18 cellular contexts compared by ENCODE assay signal in genomic region chr2:240505946-240506345, GRCh38.
"Had no signal": no experiment of that assay in that cellular context is flagged by ENCODE, and none has a peak within 500 bp of the region (broad histone marks: within the 10 kb centered on the region; RNA-seq: fewer than 3 reads in every experiment).

No MANE protein-coding gene starts in this region.

- ATAC-seq: body of pancreas; effector memory CD8-positive, alpha-beta T cell; natural killer cell treated with Interleukin-12 subunit alpha and Interleukin-12 subunit beta and Interleukin-15 and Interleukin-18, amount 100 ng/mL, for 72 hours; right lobe of liver; stimulated activated memory B cell treated with anti-CD40 and anti-IgM and Interleukin-4, amounts not matched to agents 10 μg/mL and 1 μg/mL and 100 μg/mL, for 72 hours; WTC11 had no signal

- DNase-seq: activated CD4-positive, alpha-beta T cell treated with anti-CD3 and anti-CD28 coated beads, Interleukin-2, amount 10 ng/mL, durations not matched to agents 24 days and 14 days; activated gamma-delta T cell; activated naive CD8-positive, alpha-beta T cell treated with anti-CD3 and anti-CD28 coated beads for 36 hours; activated T-cell treated with anti-CD3 and anti-CD28 coated beads, Interleukin-2, amount 50 U/mL, for 1 hour; amygdala; effector memory CD8-positive, alpha-beta T cell; mesenchymal stem cell; SHP77 treated with DMSO at 0.1 percent for 48 hours; T-helper 2 cell had no signal

- H3K4me3 ChIP-seq: body of pancreas, prostate gland, right lobe of liver had no signal

- H3K9me3 ChIP-seq: body of pancreas, prostate gland, right lobe of liver had no signal

- H3K27me3 Mint-ChIP-seq: activated CD4-positive, alpha-beta T cell treated with anti-CD3 and anti-CD28 coated beads, Interleukin-2, amount 10 ng/mL, durations not matched to agents 24 days and 14 days; activated naive CD8-positive, alpha-beta T cell treated with anti-CD3 and anti-CD28 coated beads for 36 hours; central memory CD8-positive, alpha-beta T cell; dendritic cell treated with granulocyte-macrophage colony-stimulating factor and Interleukin-4, amounts not matched to agents 40 ng/mL and 50 ng/mL, for 4 days; effector memory CD8-positive, alpha-beta T cell; natural killer cell treated with Interleukin-12 subunit alpha and Interleukin-12 subunit beta and Interleukin-15 and Interleukin-18, amount 100 ng/mL, for 72 hours; stimulated activated memory B cell treated with anti-CD40 and anti-IgM and Interleukin-4, amounts not matched to agents 10 μg/mL and 1 μg/mL and 100 μg/mL, for 72 hours had no signal

- H3K36me3 ChIP-seq: prostate gland, right lobe of liver had no signal

- H3K27me3 ChIP-seq: body of pancreas, right lobe of liver had no signal

- H3K4me1 ChIP-seq: body of pancreas, prostate gland, right lobe of liver had no signal

- H3K36me3 Mint-ChIP-seq: natural killer cell treated with Interleukin-12 subunit alpha and Interleukin-12 subunit beta and Interleukin-15 and Interleukin-18, amount 100 ng/mL, for 72 hours; WTC11 had no signal

- H3K9me3 Mint-ChIP-seq: activated CD4-positive, alpha-beta T cell treated with anti-CD3 and anti-CD28 coated beads, Interleukin-2, amount 10 ng/mL, durations not matched to agents 24 days and 14 days; activated naive CD8-positive, alpha-beta T cell treated with anti-CD3 and anti-CD28 coated beads for 36 hours; central memory CD8-positive, alpha-beta T cell; dendritic cell treated with granulocyte-macrophage colony-stimulating factor and Interleukin-4, amounts not matched to agents 40 ng/mL and 50 ng/mL, for 4 days; effector memory CD8-positive, alpha-beta T cell; natural killer cell treated with Interleukin-12 subunit alpha and Interleukin-12 subunit beta and Interleukin-15 and Interleukin-18, amount 100 ng/mL, for 72 hours; WTC11 had no signal

- H3K27ac ChIP-seq: body of pancreas, epithelial cell of prostate, prostate gland, right lobe of liver had no signal

- H3K27ac Mint-ChIP-seq: activated CD4-positive, alpha-beta T cell treated with anti-CD3 and anti-CD28 coated beads, Interleukin-2, amount 10 ng/mL, durations not matched to agents 24 days and 14 days; activated naive CD8-positive, alpha-beta T cell treated with anti-CD3 and anti-CD28 coated beads for 36 hours; dendritic cell treated with granulocyte-macrophage colony-stimulating factor and Interleukin-4, amounts not matched to agents 40 ng/mL and 50 ng/mL, for 4 days; effector memory CD8-positive, alpha-beta T cell; natural killer cell treated with Interleukin-12 subunit alpha and Interleukin-12 subunit beta and Interleukin-15 and Interleukin-18, amount 100 ng/mL, for 72 hours; stimulated activated memory B cell treated with anti-CD40 and anti-IgM and Interleukin-4, amounts not matched to agents 10 μg/mL and 1 μg/mL and 100 μg/mL, for 72 hours; WTC11 had no signal

- H3K4me3 Mint-ChIP-seq: activated CD4-positive, alpha-beta T cell treated with anti-CD3 and anti-CD28 coated beads, Interleukin-2, amount 10 ng/mL, durations not matched to agents 24 days and 14 days; activated naive CD8-positive, alpha-beta T cell treated with anti-CD3 and anti-CD28 coated beads for 36 hours; central memory CD8-positive, alpha-beta T cell; dendritic cell treated with granulocyte-macrophage colony-stimulating factor and Interleukin-4, amounts not matched to agents 40 ng/mL and 50 ng/mL, for 4 days; effector memory CD8-positive, alpha-beta T cell; natural killer cell treated with Interleukin-12 subunit alpha and Interleukin-12 subunit beta and Interleukin-15 and Interleukin-18, amount 100 ng/mL, for 72 hours; stimulated activated memory B cell treated with anti-CD40 and anti-IgM and Interleukin-4, amounts not matched to agents 10 μg/mL and 1 μg/mL and 100 μg/mL, for 72 hours; WTC11 had no signal

- H3K4me1 Mint-ChIP-seq: activated CD4-positive, alpha-beta T cell treated with anti-CD3 and anti-CD28 coated beads, Interleukin-2, amount 10 ng/mL, durations not matched to agents 24 days and 14 days; activated naive CD8-positive, alpha-beta T cell treated with anti-CD3 and anti-CD28 coated beads for 36 hours; stimulated activated memory B cell treated with anti-CD40 and anti-IgM and Interleukin-4, amounts not matched to agents 10 μg/mL and 1 μg/mL and 100 μg/mL, for 72 hours; WTC11 had no signal
